ENCODE assay signal across 12 cellular contexts in the genomic region with DNA sequence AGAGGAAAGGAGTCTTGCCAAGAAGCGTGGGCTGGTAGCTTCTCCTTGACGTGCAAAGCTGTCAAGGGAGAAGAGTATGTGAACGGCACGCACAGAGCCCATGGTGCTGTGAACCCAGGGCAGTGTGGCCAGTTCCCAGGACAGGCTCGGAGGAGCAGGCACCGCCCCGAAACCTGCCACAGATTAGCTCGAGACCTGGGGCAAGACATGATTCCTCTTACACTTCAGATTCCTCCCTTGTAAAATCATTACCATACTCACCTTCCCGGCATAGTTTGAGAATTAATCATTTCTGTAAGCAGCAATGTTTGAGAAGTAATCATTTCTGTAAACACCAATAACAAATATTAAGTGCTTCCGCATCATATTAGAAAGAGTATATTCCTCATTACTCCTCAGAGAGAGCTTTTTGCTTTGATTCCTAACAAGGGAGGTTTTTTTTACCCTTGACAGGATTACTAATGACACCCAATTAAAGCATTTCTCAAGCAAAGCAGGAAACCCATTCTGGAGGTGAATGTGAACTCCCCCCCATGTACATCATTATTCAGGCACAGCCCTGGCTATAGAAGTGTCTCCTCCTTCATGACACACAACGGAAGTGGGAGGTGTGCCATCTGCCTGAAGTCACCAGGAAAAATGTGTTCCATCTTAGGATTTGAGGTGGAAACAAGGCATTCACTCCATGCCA. TPM values are rescaled to one million over a fixed set of nuclear protein-coding genes. Genes with fewer than 3 reads are reported as not detected.
DNase-seq lines count a peak whose midpoint lies in the region; ATAC-seq and TF ChIP-seq lines count a peak whose summit lies in the region.
"Had no signal": no experiment of that assay in that cellular context is flagged by ENCODE, and none has a peak within 500 bp of the region (broad histone marks: within the 10 kb centered on the region; RNA-seq: fewer than 3 reads in every experiment).

No MANE protein-coding gene starts in this region.

- H3K27me3 ChIP-seq in ovary, result no peaks in the 10 kb centered on the region
- H3K27me3 ChIP-seq: spleen had no signal

- H3K9me3 Mint-ChIP-seq in T-helper 2 cell treated with Interferon-gamma antibody and Interleukin-4, amounts not matched to agents 5 μg/mL and 100 μg/mL, for 36 hours, result no peaks in the 10 kb centered on the region
- H3K9me3 Mint-ChIP-seq: T-cell had no signal

- no peak for ATAC-seq in HG03280 (IDR thresholded peaks at IDR 0.05; ENCODE audit: unreplicated experiment)
- ATAC-seq: T-cell had no signal

- no peak overlapping the region for H3K27ac Mint-ChIP-seq in T-helper 2 cell treated with Interferon-gamma antibody and Interleukin-4, amounts not matched to agents 5 μg/mL and 100 μg/mL, for 36 hours
- H3K27ac Mint-ChIP-seq: T-cell had no signal

- TF ChIP-seq POLR2A in ovary (IDR thresholded peaks at IDR 0.05), result no peak

- no peak for TF ChIP-seq EP300 in ovary (IDR thresholded peaks at IDR 0.05)

- intact Hi-C loops in ovary (cut with DNase I), result loop anchor here in 1 of 4 donors (10.0 kb wide), 1 partner anchor 1515 kb away; no protein-coding TSS in a partner anchor

- no peak overlapping the region for H3K4me3 ChIP-seq in fibroblast of mammary gland (ENCODE audit: control insufficient read depth, low read depth, low read length)
- H3K4me3 ChIP-seq in ovary, result peak overlapping the region; percentile 7
- H3K4me3 ChIP-seq: coronary artery, spleen had no signal

- TF ChIP-seq CTCF in fibroblast of mammary gland (conservative IDR thresholded peaks at IDR 0.05; ENCODE audit: control insufficient read depth, insufficient read depth, low read depth, low read length) (no peak), ovary (IDR thresholded peaks at IDR 0.05) (no peak)

- DNase-seq in ELR (ENCODE audit: low read depth) (peak; percentile 28), NCI-H69 (lab: John Stamatoyannopoulos, UW) (peak; percentile 88), fibroblast of mammary gland (ENCODE audit: low read depth) (peak; percentile 42), ovary (no peak), RPMI8226 (no peak)
- no peak for DNase-seq in activated CD8-positive, alpha-beta memory T cell treated with anti-CD3 and anti-CD28 coated beads, Interleukin-2, amount 50 U/mL, for 4 hours
- DNase-seq in T-helper 2 cell treated with Interferon-gamma antibody and Interleukin-4, amounts not matched to agents 5 μg/mL and 100 μg/mL, for 36 hours (ENCODE audit: low spot score), result no peak
- DNase-seq: GOT3, spleen, T-cell had no signal

- WGBS in ovary, 3 donors, result 69 to 89% (median 88%) methylated on average over 11 of the region's 11 CpGs

- no peak overlapping the region for H3K27ac ChIP-seq in ovary
- H3K27ac ChIP-seq: coronary artery, spleen had no signal

- no peaks in the 10 kb centered on the region for H3K36me3 Mint-ChIP-seq in T-helper 2 cell treated with Interferon-gamma antibody and Interleukin-4, amounts not matched to agents 5 μg/mL and 100 μg/mL, for 36 hours (ENCODE audit: low read depth)
- H3K36me3 Mint-ChIP-seq: T-cell had no signal

- H3K4me1 Mint-ChIP-seq in T-helper 2 cell treated with Interferon-gamma antibody and Interleukin-4, amounts not matched to agents 5 μg/mL and 100 μg/mL, for 36 hours (ENCODE audit: low read depth), result no peaks in the 10 kb centered on the region
- H3K4me1 Mint-ChIP-seq: T-cell had no signal

- H3K9me3 ChIP-seq in ovary, result no peaks in the 10 kb centered on the region
- H3K9me3 ChIP-seq: spleen had no signal

- no peak overlapping the region for H3K4me3 Mint-ChIP-seq in T-helper 2 cell treated with Interferon-gamma antibody and Interleukin-4, amounts not matched to agents 5 μg/mL and 100 μg/mL, for 36 hours
- H3K4me3 Mint-ChIP-seq: T-cell had no signal

- H3K36me3 ChIP-seq in ovary, result no peaks in the 10 kb centered on the region

- H3K4me1 ChIP-seq in ovary (ENCODE audit: insufficient read depth), result no peaks in the 10 kb centered on the region
- H3K4me1 ChIP-seq: spleen had no signal

- H3K27me3 Mint-ChIP-seq in T-helper 2 cell treated with Interferon-gamma antibody and Interleukin-4, amounts not matched to agents 5 μg/mL and 100 μg/mL, for 36 hours (ENCODE audit: low read depth), result no peaks in the 10 kb centered on the region
- H3K27me3 Mint-ChIP-seq: T-cell had no signal

RNA-seq across cellular contexts. Expression of a gene that starts 19.8 kb away (rescaled TPM):
- 10 to 100 TPM; 17.5 to 40.6 (median 36.4) TPM for total RNA-seq in ovary
- polyA plus RNA-seq in ovary, result 10 to 100 TPM; 31.1 to 76.7 TPM

Comparison
In these comparisons a context has a peak if more than half of its experiments do, and no peak if none do; other contexts are left out.
1. DNase-seq: peak in ELR (single experiment), NCI-H69 (single experiment) and fibroblast of mammary gland (single experiment); none in ovary (0 of 5), RPMI8226 (single experiment), activated CD8-positive, alpha-beta memory T cell treated with anti-CD3 and anti-CD28 coated beads, Interleukin-2, amount 50 U/mL, for 4 hours (single experiment) and T-helper 2 cell treated with Interferon-gamma antibody and Interleukin-4, amounts not matched to agents 5 μg/mL and 100 μg/mL, for 36 hours (single experiment).